20 cellular contexts compared by ENCODE assay signal in the genomic region with DNA sequence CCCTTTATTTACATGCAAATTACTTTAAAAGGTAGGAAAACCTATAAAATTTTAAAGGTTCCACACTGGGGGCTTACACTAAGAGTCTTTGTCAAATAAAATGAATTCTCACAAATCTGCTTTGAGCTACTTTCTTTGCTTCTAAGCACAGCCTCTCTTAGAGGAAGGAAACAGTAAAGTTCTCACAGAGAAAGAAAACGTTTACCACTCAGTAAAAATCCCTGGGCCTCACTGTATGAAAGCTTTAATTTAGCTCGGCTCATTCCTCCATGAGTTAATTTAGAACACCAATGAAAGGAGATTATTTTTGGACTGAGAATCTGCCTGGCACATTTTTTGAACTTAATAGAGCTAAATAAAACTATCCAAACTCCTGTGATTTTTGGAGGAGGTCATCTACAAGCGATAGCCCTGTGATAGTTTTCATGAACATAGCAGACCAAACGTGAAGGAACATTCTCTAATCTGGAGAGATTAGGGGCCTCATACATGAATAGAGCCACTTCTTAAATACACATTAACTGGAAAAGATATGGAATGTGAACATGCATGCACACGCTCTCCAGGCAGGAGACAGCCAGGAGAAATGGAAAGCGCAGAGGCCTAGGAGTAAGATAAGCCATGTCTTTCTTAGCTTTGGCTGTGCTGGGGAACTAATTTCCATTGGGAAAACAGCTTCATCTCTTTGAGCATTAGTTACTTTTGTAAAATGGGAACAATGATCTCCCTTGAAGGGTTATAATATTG. TPM values are rescaled to one million over a fixed set of nuclear protein-coding genes. Genes with fewer than 3 reads are reported as not detected.
DNase-seq lines count a peak whose midpoint lies in the region; ATAC-seq and TF ChIP-seq lines count a peak whose summit lies in the region.
"Had no signal": no experiment of that assay in that cellular context is flagged by ENCODE, and none has a peak within 500 bp of the region (broad histone marks: within the 10 kb centered on the region; RNA-seq: fewer than 3 reads in every experiment).

No MANE protein-coding gene starts in this region.

- H3K4me1 ChIP-seq in adipocyte (ENCODE audit: control insufficient read depth, insufficient read depth, low read length): peaks cover 95% of the 10 kb centered on the region
- peaks cover 31% of the 10 kb centered on the region for H3K4me1 ChIP-seq in hepatocyte (ENCODE audit: insufficient read depth)
- peaks cover 24% of the 10 kb centered on the region for H3K4me1 ChIP-seq in smooth muscle cell (ENCODE audit: low read depth)
- no peaks in the 10 kb centered on the region for H3K4me1 ChIP-seq in mucosa of descending colon (ENCODE audit: low read depth)
- H3K4me1 ChIP-seq: BE2C, right lobe of liver, upper lobe of left lung had no signal

- no peaks in the 10 kb centered on the region for H3K9me2 ChIP-seq in hepatocyte (replicated peaks; ENCODE audit: insufficient read depth)

- no peaks in the 10 kb centered on the region for H3K27me3 ChIP-seq in adipocyte (replicated peaks; ENCODE audit: control insufficient read depth, insufficient read depth, low read length)
- H3K27me3 ChIP-seq in dorsolateral prefrontal cortex: no peaks in the 10 kb centered on the region
- no peaks in the 10 kb centered on the region for H3K27me3 ChIP-seq in hepatocyte
- no peaks in the 10 kb centered on the region for H3K27me3 ChIP-seq in smooth muscle cell (ENCODE audit: low read depth)
- H3K27me3 ChIP-seq: right lobe of liver, upper lobe of left lung had no signal

- H3K9ac ChIP-seq in adipocyte (ENCODE audit: low read length) (peak overlapping the region; percentile 48), smooth muscle cell (ENCODE audit: low read depth) (peak overlapping the region; percentile 18)

- ATAC-seq in mucosa of descending colon: no peak
- ATAC-seq: right lobe of liver; stimulated activated naive CD8-positive, alpha-beta T cell treated with anti-CD3 and anti-CD28 coated beads, Interleukin-15, Interleukin-2, amounts not matched to agents 100 U/mL and 50 U/mL, for 24 hours had no signal

- peaks cover 7% of the 10 kb centered on the region for H4K20me1 ChIP-seq in hepatocyte (ENCODE audit: insufficient read depth, poor library complexity, severe bottlenecking)
- H4K20me1 ChIP-seq in smooth muscle cell (ENCODE audit: low read depth): no peaks in the 10 kb centered on the region

- H3K27ac ChIP-seq in dorsolateral prefrontal cortex (peak overlapping the region in 32 of 59 donors; percentile 1 to 90 (median 36)), hepatocyte (peak overlapping the region; percentile 65), smooth muscle cell (ENCODE audit: low read depth) (peak overlapping the region; percentile 91)
- H3K27ac ChIP-seq: right lobe of liver, upper lobe of left lung had no signal

- H3K4me3 ChIP-seq in adipocyte (ENCODE audit: low read length) (peak overlapping the region; percentile 12), dorsolateral prefrontal cortex (no peak overlapping the region), hepatocyte (no peak overlapping the region), smooth muscle cell (no peak overlapping the region), mucosa of descending colon (no peak overlapping the region)
- H3K4me3 ChIP-seq: right lobe of liver, upper lobe of left lung had no signal

- H3K79me2 ChIP-seq in hepatocyte: peaks cover 2% of the 10 kb centered on the region
- H3K79me2 ChIP-seq in smooth muscle cell (ENCODE audit: low read depth): peaks cover 25% of the 10 kb centered on the region

- H3K4me2 ChIP-seq in hepatocyte (peak overlapping the region; percentile 42), smooth muscle cell (peak overlapping the region; percentile 57)

- intact Hi-C loops in dorsolateral prefrontal cortex (cut with DNase I): loop anchor here (10.0 kb wide), 1 partner anchor 188 kb away; no protein-coding TSS in a partner anchor
- intact Hi-C loops in mucosa of descending colon (cut with DNase I, micrococcal nuclease): no loop called here

- peaks cover 25% of the 10 kb centered on the region for H3F3A ChIP-seq in smooth muscle cell (ENCODE audit: low read depth)

- H3K9me3 ChIP-seq in adipocyte (ENCODE audit: control insufficient read depth, low read length): no peaks in the 10 kb centered on the region
- no peaks in the 10 kb centered on the region for H3K9me3 ChIP-seq in hepatocyte (ENCODE audit: low read depth)
- no peaks in the 10 kb centered on the region for H3K9me3 ChIP-seq in smooth muscle cell (replicated peaks; ENCODE audit: low read depth)
- H3K9me3 ChIP-seq in mucosa of descending colon: no peaks in the 10 kb centered on the region
- H3K9me3 ChIP-seq: BE2C, right lobe of liver, upper lobe of left lung had no signal

- TF ChIP-seq CTCF in dorsolateral prefrontal cortex (IDR thresholded peaks at IDR 0.05 in 54 of 56, conservative IDR thresholded peaks at IDR 0.05 in 2 of 56; ENCODE audit: low read depth in 1 of 56, partially characterized antibody in 56 of 56): no peak
- no peak for TF ChIP-seq CTCF in hepatocyte (IDR thresholded peaks at IDR 0.05; ENCODE audit: poor library complexity)
- no peak for TF ChIP-seq CTCF in smooth muscle cell (IDR thresholded peaks at IDR 0.05; ENCODE audit: borderline replicate concordance, insufficient read depth, poor library complexity, severe bottlenecking)
- no peak for TF ChIP-seq CTCF in mucosa of descending colon (IDR thresholded peaks at IDR 0.05)

- 43% methylated on average over 6 of the region's 6 CpGs for WGBS in hepatocyte (ENCODE audit: low lambda C conversion rate, missing lambda C conversion rate)
- 16% methylated on average over 6 of the region's 6 CpGs for WGBS in smooth muscle cell (ENCODE audit: low lambda C conversion rate)

- DNase-seq in adipocyte (ENCODE audit: low read depth) (no peak), dorsolateral prefrontal cortex (no peak), hepatocyte (ENCODE audit: low spot score) (no peak), smooth muscle cell (lab: John Stamatoyannopoulos, UW; ENCODE audit: unreplicated experiment) (no peak), mucosa of descending colon (no peak), DMS153 treated with DMSO at 0.1 percent for 48 hours (lab: John Stamatoyannopoulos, UW; ENCODE audit: unreplicated experiment) (no peak), GOT3 (lab: John Stamatoyannopoulos, UW) (no peak)
- no peak for DNase-seq in activated naive CD4-positive, alpha-beta T cell treated with anti-CD3 and anti-CD28 coated beads, Interleukin-2, amount 50 U/mL, for 16 hours
- DNase-seq: activated CD8-positive, alpha-beta memory T cell treated with anti-CD3 and anti-CD28 coated beads, Interleukin-2, amount 50 U/mL, for 48 hours; activated effector memory CD4-positive, alpha-beta T cell treated with Interleukin-2 at 50 U/mL for 16 hours; BE2C; COR-L47; EL; KG1; NCI-H1930; right lobe of liver; RPMI8226; stimulated activated CD4-positive, alpha-beta T cell treated with anti-CD3 and anti-CD28 coated beads, Interleukin-1b, Interleukin-23, amount 100 ng/mL, for 48 hours; stimulated activated naive CD8-positive, alpha-beta T cell treated with anti-CD3 and anti-CD28 coated beads, Interleukin-15, Interleukin-2, amounts not matched to agents 100 U/mL and 50 U/mL, for 24 hours; upper lobe of left lung had no signal

- H2AFZ ChIP-seq in hepatocyte: no peak overlapping the region
- H2AFZ ChIP-seq in smooth muscle cell (ENCODE audit: low read depth): peak overlapping the region; percentile 8

- H3K36me3 ChIP-seq in adipocyte (ENCODE audit: control insufficient read depth, insufficient read depth, low read length, severe bottlenecking): peaks cover 3% of the 10 kb centered on the region
- H3K36me3 ChIP-seq in hepatocyte (replicated peaks; ENCODE audit: insufficient read depth, low read depth): no peaks in the 10 kb centered on the region
- H3K36me3 ChIP-seq in smooth muscle cell (ENCODE audit: low read depth): no peaks in the 10 kb centered on the region
- H3K36me3 ChIP-seq in mucosa of descending colon (ENCODE audit: low read depth): no peaks in the 10 kb centered on the region
- H3K36me3 ChIP-seq: BE2C, right lobe of liver, upper lobe of left lung had no signal

RNA-seq across cellular contexts. Expression of a gene that starts 32.8 kb away (rescaled TPM):
- total RNA-seq in dorsolateral prefrontal cortex: 10 to 100 TPM; 10.7 to 40.0 (median 20.3) TPM
- 41.5 and 42.3 TPM in 2 replicates for total RNA-seq in hepatocyte
- polyA plus RNA-seq in hepatocyte: 9.8 and 11.0 TPM in 2 replicates
- total RNA-seq in smooth muscle cell: 59.6 and 85.0 TPM in 2 replicates
- polyA plus RNA-seq in smooth muscle cell: 24.9 and 31.9 TPM in 2 replicates
- total RNA-seq in mucosa of descending colon: 1 to 10 TPM; 2.1 to 4.4 (median 3.9) TPM

Comparison
In these comparisons a context has a peak if more than half of its experiments do, and no peak if none do; other contexts are left out.
1. H3K27ac ChIP-seq: peak in every context shown above with its lines; median percentile 91 in smooth muscle cell; 65 in hepatocyte; 36 in dorsolateral prefrontal cortex.
2. intact Hi-C loops: an anchor here in dorsolateral prefrontal cortex (10.0 kb wide); none called in mucosa of descending colon.